In genomic region chr5:112563169-112563826, GRCh38 we compare ENCODE assay signal across 24 cellular contexts.
"Had no signal": no experiment of that assay in that cellular context is flagged by ENCODE, and none has a peak within 500 bp of the region (broad histone marks: within the 10 kb centered on the region; RNA-seq: fewer than 3 reads in every experiment).

No MANE protein-coding gene starts in this region.

- H3K27me3 ChIP-seq: dorsolateral prefrontal cortex, gastrocnemius medialis, right atrium auricular region, testis, tibial artery had no signal

- H3K4me3 ChIP-seq: dorsolateral prefrontal cortex, gastrocnemius medialis, lower lobe of right lung, prostate gland, right atrium auricular region, smooth muscle cell, testis, tibial artery had no signal

- H3K36me3 ChIP-seq: gastrocnemius medialis, lower lobe of right lung, prostate gland, right atrium auricular region, tibial artery had no signal

- ATAC-seq: esophagus mucosa; gastrocnemius medialis; left ventricle myocardium superior; lower lobe of right lung; naive thymus-derived CD8-positive, alpha-beta T cell; sciatic nerve had no signal

- FAIRE-seq: keratinocyte had no signal

- H3K27ac ChIP-seq: dorsolateral prefrontal cortex, gastrocnemius medialis, lower lobe of right lung, prostate gland, right atrium auricular region, testis, tibial artery had no signal

- DNase-seq: dorsolateral prefrontal cortex; effector CD4-positive, alpha-beta T cell; foreskin fibroblast; gastrocnemius medialis; head of caudate nucleus; left ventricle myocardium superior; lower lobe of right lung; naive thymus-derived CD8-positive, alpha-beta T cell; nephron progenitor cell; nucleus accumbens; stimulated activated CD4-positive, alpha-beta T cell treated with anti-CD3 and anti-CD28 coated beads, Interleukin-12 subunit alpha, Interleukin-12 subunit beta, amount 100 ng/mL, for 4 hours; stimulated activated CD4-positive, alpha-beta T cell treated with anti-CD3 and anti-CD28 coated beads, Interleukin-1b, Interleukin-23, amount 100 ng/mL, for 48 hours; stimulated activated CD4-positive, alpha-beta T cell treated with anti-CD3 and anti-CD28 coated beads, Interleukin-4, amount 100 ng/mL, for 1 hour; stimulated activated CD8-positive, alpha-beta memory T cell treated with anti-CD3 and anti-CD28 coated beads, Interleukin-4, amount 100 ng/mL, for 48 hours; stimulated activated naive CD4-positive, alpha-beta T cell; substantia nigra; testis; tibial artery had no signal

- H3K4me1 ChIP-seq: gastrocnemius medialis, lower lobe of right lung, prostate gland, right atrium auricular region, testis, tibial artery had no signal

- H3K9me3 ChIP-seq: gastrocnemius medialis, prostate gland, right atrium auricular region, testis had no signal

- H3K4me2 ChIP-seq: smooth muscle cell had no signal
